In the genomic region with DNA sequence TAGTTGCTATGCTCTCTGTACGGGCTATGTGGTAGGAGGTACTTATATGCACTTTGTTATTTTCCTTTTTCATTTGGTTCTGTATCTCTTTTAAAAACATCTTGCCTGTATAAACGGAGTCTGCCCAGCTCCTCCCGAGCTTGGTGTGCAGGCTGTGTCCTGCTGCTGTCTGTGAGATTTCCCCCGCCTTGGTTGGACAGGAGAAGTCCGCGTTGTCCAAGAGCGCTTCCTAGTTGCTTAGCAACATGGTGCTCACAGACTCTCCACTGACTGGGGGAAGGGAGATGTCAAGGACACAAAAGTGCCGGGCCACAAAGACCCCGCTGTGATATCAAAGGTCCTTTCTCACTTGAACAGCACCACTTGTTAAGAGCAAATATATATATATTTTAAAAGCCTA, we compare ENCODE assay signal across 12 cellular contexts.
DNase-seq lines count a peak whose midpoint lies in the region; ATAC-seq lines count a peak whose summit lies in the region.
"Had no signal": no experiment of that assay in that cellular context is flagged by ENCODE, and none has a peak within 500 bp of the region (broad histone marks: within the 10 kb centered on the region; RNA-seq: fewer than 3 reads in every experiment).

No MANE protein-coding gene starts in this region.

- peak; percentile 83 for DNase-seq in COR-L47 (lab: John Stamatoyannopoulos, UW)
- peak; percentile 92 for DNase-seq in NCI-H146 (lab: John Stamatoyannopoulos, UW)
- peak; percentile 77 for DNase-seq in cerebellar cortex (ENCODE audit: low spot score)
- DNase-seq in midbrain (lab: John Stamatoyannopoulos, UW), result peak; percentile 76
- DNase-seq in foreskin melanocyte, result no peak
- DNase-seq: activated B cell treated with CpG ODN at 0.5 μM for 24 hours, cerebellar nuclear complex, HFFc6 had no signal

- ATAC-seq in HG02938 (IDR thresholded peaks at IDR 0.05; ENCODE audit: unreplicated experiment) (no peak), GM21786 (IDR thresholded peaks at IDR 0.05; ENCODE audit: unreplicated experiment) (no peak), HG03520 (IDR thresholded peaks at IDR 0.05; ENCODE audit: unreplicated experiment) (no peak)
- ATAC-seq: gastroesophageal sphincter had no signal
